8 cellular contexts compared by ENCODE assay signal in genomic region chr2:95526360-95527341, GRCh38.
DNase-seq lines count a peak whose midpoint lies in the region; ATAC-seq and TF ChIP-seq lines count a peak whose summit lies in the region.

No MANE protein-coding gene starts in this region.

- ATAC-seq in GM19043 (IDR thresholded peaks at IDR 0.05; ENCODE audit: low read depth, unreplicated experiment), result peak; percentile 66
- peak; percentile 68 for ATAC-seq in HG03457 (IDR thresholded peaks at IDR 0.05; ENCODE audit: unreplicated experiment)

- peak; percentile 45 for TF ChIP-seq CTCF in AG09309 (IDR thresholded peaks at IDR 0.05; ENCODE audit: control insufficient read depth, insufficient read depth, low read depth, low read length, missing control alignments)

- H3K27ac ChIP-seq in angular gyrus (ENCODE audit: low read depth, low read length), result peak overlapping the region; percentile 62

- DNase-seq in AG09309 (ENCODE audit: low read depth) (peak; percentile 4), T follicular helper cell (ENCODE audit: low read depth) (peak; percentile 18), hippocampal formation (lab: John Stamatoyannopoulos, UW) (peak; percentile 58 to 85)
- DNase-seq in stimulated activated CD4-positive, alpha-beta T cell treated with anti-CD3 and anti-CD28 coated beads, Interleukin-15, amount 100 ng/mL, for 24 hours, result peak; percentile 82
- no peak for DNase-seq in NK-92 treated with Interleukin-12 subunit alpha and Interleukin-12 subunit beta, amount 100 ng/mL, for 24 hours (lab: John Stamatoyannopoulos, UW)

- peak overlapping the region; percentile 55 for H3K4me3 ChIP-seq in AG09309 (ENCODE audit: control insufficient read depth, low read depth, low read length)
